Comparison of ENCODE assay signal across 1 cellular context in genomic region chr1:178724734-178725602, GRCh38.
A peak's percentile ranks its signal among the peaks of the same experiment; 100 is the strongest.
TF ChIP-seq lines count a peak whose summit lies in the region.

RALGPS2 (plus strand) TSS chr1:178725244; CDS start chr1:178776765, 51,521 bp downstream.

TF ChIP-seq in HEK293, 187 proteins besides CTCF, POLR2A, EP300 and RAD21 (continued from another document and continues in another):
- TF ChIP-seq PRDM4 (tag by site-specific recombination; IDR thresholded peaks at IDR 0.05) (no peak), ZNF530 (tag by site-specific recombination; IDR thresholded peaks at IDR 0.05; ENCODE audit: low read depth) (no peak), ZNF19 (tag by site-specific recombination; IDR thresholded peaks at IDR 0.05; ENCODE audit: low read depth) (no peak), ZNF2 (tag by site-specific recombination; IDR thresholded peaks at IDR 0.05) (no peak), ZIC2 (tag by site-specific recombination; IDR thresholded peaks at IDR 0.05) (peak; percentile 26; the same call in 1 of the 2 replicates), ZBTB44 (tag by site-specific recombination; IDR thresholded peaks at IDR 0.05) (0 out of 2 replicates have a peak, but pooled peaks have one; percentile 28), ZNF26 (tag by site-specific recombination; IDR thresholded peaks at IDR 0.05) (no peak), ZNF654 (tag by site-specific recombination; IDR thresholded peaks at IDR 0.05; ENCODE audit: low read depth) (no peak), ZBTB17 (tag by site-specific recombination; IDR thresholded peaks at IDR 0.05) (no peak; the same call in 1 of the 2 replicates), ZNF449 (tag by site-specific recombination; IDR thresholded peaks at IDR 0.05) (peak; percentile 81), ZNF664 (tag by site-specific recombination; IDR thresholded peaks at IDR 0.05) (no peak), ZNF785 (tag by site-specific recombination; IDR thresholded peaks at IDR 0.05) (no peak), ZNF792 (tag by site-specific recombination; IDR thresholded peaks at IDR 0.05) (no peak), ZNF571 (tag by site-specific recombination; IDR thresholded peaks at IDR 0.05) (no peak), ZNF501 (tag by site-specific recombination; IDR thresholded peaks at IDR 0.05) (peak; percentile 82), ZNF677 (tag by site-specific recombination; IDR thresholded peaks at IDR 0.05) (0 out of 2 replicates have a peak, but pooled peaks have one; percentile 32), ZNF114 (tag by site-specific recombination; IDR thresholded peaks at IDR 0.05) (no peak), ZFP37 (tag by site-specific recombination; IDR thresholded peaks at IDR 0.05) (0 out of 2 replicates have a peak, but pooled peaks have one; percentile 57), ZNF621 (tag by site-specific recombination; IDR thresholded peaks at IDR 0.05) (no peak), YY2 (tag by site-specific recombination; IDR thresholded peaks at IDR 0.05) (no peak), ZNF146 (tag by site-specific recombination; IDR thresholded peaks at IDR 0.05) (no peak), ZNF266 (tag by site-specific recombination; IDR thresholded peaks at IDR 0.05; ENCODE audit: low read depth) (no peak), ZNF768 (tag by site-specific recombination; IDR thresholded peaks at IDR 0.05) (no peak), SALL2 (tag by site-specific recombination; IDR thresholded peaks at IDR 0.05; ENCODE audit: borderline replicate concordance) (no peak), ZNF433 (tag by site-specific recombination; IDR thresholded peaks at IDR 0.05; ENCODE audit: low read depth) (no peak), ZNF16 (tag by site-specific recombination; IDR thresholded peaks at IDR 0.05; ENCODE audit: low read depth) (no peak), ZBTB7A (tag by site-specific recombination; IDR thresholded peaks at IDR 0.05; ENCODE audit: low read depth) (no peak), ZNF488 (tag by site-specific recombination; IDR thresholded peaks at IDR 0.05) (no peak), ZSCAN30 (tag by site-specific recombination; IDR thresholded peaks at IDR 0.05) (peak; percentile 76), ZBTB6 (tag by site-specific recombination; IDR thresholded peaks at IDR 0.05) (no peak), ZNF302 (tag by site-specific recombination; IDR thresholded peaks at IDR 0.05; ENCODE audit: low read depth) (no peak), ZNF416 (tag by site-specific recombination; IDR thresholded peaks at IDR 0.05) (no peak), ZNF280D (tag by site-specific recombination; IDR thresholded peaks at IDR 0.05) (no peak), ZNF274 (IDR thresholded peaks at IDR 0.05; ENCODE audit: low read length) (no peak), ZNF274 (tag by site-specific recombination; IDR thresholded peaks at IDR 0.05; ENCODE audit: borderline replicate concordance) (no peak), ZNF670 (tag by site-specific recombination; IDR thresholded peaks at IDR 0.05; ENCODE audit: low read depth) (no peak), ZNF777 (tag by site-specific recombination; IDR thresholded peaks at IDR 0.05; ENCODE audit: borderline replicate concordance) (0 out of 2 replicates have a peak, but pooled peaks have one; percentile 19), ZNF140 (tag by site-specific recombination; IDR thresholded peaks at IDR 0.05) (no peak), BCL11B (tag by site-specific recombination; IDR thresholded peaks at IDR 0.05; ENCODE audit: low read depth) (no peak), KLF17 (tag by site-specific recombination; IDR thresholded peaks at IDR 0.05) (no peak), ZNF23 (tag by site-specific recombination; IDR thresholded peaks at IDR 0.05; ENCODE audit: borderline replicate concordance) (no peak), ZNF366 (tag by site-specific recombination; conservative IDR thresholded peaks at IDR 0.05) (no peak), ZNF391 (tag by site-specific recombination; IDR thresholded peaks at IDR 0.05; ENCODE audit: borderline replicate concordance, low read depth) (no peak), SP7 (tag by site-specific recombination; IDR thresholded peaks at IDR 0.05) (peak; percentile 54), GLIS1 (tag by site-specific recombination; IDR thresholded peaks at IDR 0.05) (peak; percentile 43; the same call in 1 of the 2 replicates), ZNF112 (tag by site-specific recombination; IDR thresholded peaks at IDR 0.05) (no peak), SP3 (tag by site-specific recombination; IDR thresholded peaks at IDR 0.05) (no peak), YY1 (tag by site-specific recombination; IDR thresholded peaks at IDR 0.05) (no peak), ZNF623 (tag by site-specific recombination; IDR thresholded peaks at IDR 0.05) (no peak), ZBTB26 (tag by site-specific recombination; optimal IDR thresholded peaks at IDR 0.05) (peak; percentile 77), ZNF548 (tag by site-specific recombination; IDR thresholded peaks at IDR 0.05) (no peak), ZNF660 (tag by site-specific recombination; IDR thresholded peaks at IDR 0.05) (peak; percentile 69), ZNF626 (tag by site-specific recombination; IDR thresholded peaks at IDR 0.05) (no peak), ZNF354C (tag by site-specific recombination; IDR thresholded peaks at IDR 0.05; ENCODE audit: borderline replicate concordance, low read depth) (no peak), ZNF121 (tag by site-specific recombination; IDR thresholded peaks at IDR 0.05) (no peak)
